Comparison of ENCODE assay signal across 8 cellular contexts in genomic region chr20:50146732-50147662, GRCh38. TPM values are rescaled to one million over a fixed set of nuclear protein-coding genes. Genes with fewer than 3 reads are reported as not detected.
DNase-seq lines count a peak whose midpoint lies in the region; ATAC-seq, FAIRE-seq and TF ChIP-seq lines count a peak whose summit lies in the region.

No MANE protein-coding gene starts in this region.

- H3K27me3 ChIP-seq in Karpas-422 (ENCODE audit: low read length) (no peaks in the 10 kb centered on the region), endothelial cell of umbilical vein (ENCODE audit: control insufficient read depth in 2 of 2, insufficient read depth in 2 of 2, low read length in 2 of 2) (no peaks in the 10 kb centered on the region), parathyroid adenoma (ENCODE audit: control insufficient read depth, insufficient read depth, low read length) (no peaks in the 10 kb centered on the region), upper lobe of left lung (no peaks in the 10 kb centered on the region)

- H3K79me2 ChIP-seq in Karpas-422 (ENCODE audit: low read length) (peaks cover 68% of the 10 kb centered on the region), endothelial cell of umbilical vein (ENCODE audit: control insufficient read depth, insufficient read depth, low read length) (peaks cover 79% of the 10 kb centered on the region), parathyroid adenoma (peaks cover 56% of the 10 kb centered on the region)

- H3K27me3 Mint-ChIP-seq in activated CD8-positive, alpha-beta T cell treated with anti-CD3 and anti-CD28 coated beads, Interleukin-2, amount 10 ng/mL, durations not matched to agents 7 days and 5 days (ENCODE audit: low read depth) = no peaks in the 10 kb centered on the region

- dilution Hi-C loops in endothelial cell of umbilical vein (cut with MboI; ENCODE audit: extremely low pct_ligation_motif_present, low sequenced_read_pairs) = no loop called here

- no peaks in the 10 kb centered on the region for H3K9me3 Mint-ChIP-seq in activated CD8-positive, alpha-beta T cell treated with anti-CD3 and anti-CD28 coated beads, Interleukin-2, amount 10 ng/mL, durations not matched to agents 7 days and 5 days (ENCODE audit: insufficient read depth)

- H3K4me3 Mint-ChIP-seq in activated CD8-positive, alpha-beta T cell treated with anti-CD3 and anti-CD28 coated beads, Interleukin-2, amount 10 ng/mL, durations not matched to agents 7 days and 5 days = peak overlapping the region; percentile 78

- H3K4me3 ChIP-seq in Karpas-422 (ENCODE audit: low read length) (peak overlapping the region; percentile 75), endothelial cell of umbilical vein (replicated peaks in 1 of 3; ENCODE audit: insufficient read depth in 1 of 3, low read depth in 1 of 3, low read length in 3 of 3) (peak overlapping the region in 1 of 3 experiments; percentile 14), parathyroid adenoma (ENCODE audit: low read depth, low read length) (no peak overlapping the region), upper lobe of left lung (no peak overlapping the region)

- H3K36me3 Mint-ChIP-seq in activated CD8-positive, alpha-beta T cell treated with anti-CD3 and anti-CD28 coated beads, Interleukin-2, amount 10 ng/mL, durations not matched to agents 7 days and 5 days (ENCODE audit: low read depth) = peaks cover 53% of the 10 kb centered on the region

- H3K4me2 ChIP-seq in Karpas-422 (ENCODE audit: low read depth, low read length, poor library complexity, severe bottlenecking) (peak overlapping the region; percentile 95), endothelial cell of umbilical vein (ENCODE audit: insufficient read depth, low read length) (peak overlapping the region; percentile 68), parathyroid adenoma (ENCODE audit: low read length) (peak overlapping the region; percentile 28)

- TF ChIP-seq EP300 in upper lobe of left lung (IDR thresholded peaks at IDR 0.05) = peak in 1 of 4 donors; percentile 53

- FAIRE-seq in endothelial cell of umbilical vein (lab: Jason Lieb, UNC) = peak; percentile 98

- peak overlapping the region; percentile 81; the same call in 1 of the 2 replicates for H2AFZ ChIP-seq in Karpas-422 (ENCODE audit: low read length)
- no peak overlapping the region for H2AFZ ChIP-seq in endothelial cell of umbilical vein (ENCODE audit: low read depth, low read length)
- H2AFZ ChIP-seq in parathyroid adenoma = peak overlapping the region; percentile 3

- peak; percentile 83 for TF ChIP-seq POLR2A in endothelial cell of umbilical vein (IDR thresholded peaks at IDR 0.05; ENCODE audit: low read depth, low read length)
- peak in 1 of 4 donors; percentile 44 for TF ChIP-seq POLR2A in upper lobe of left lung (IDR thresholded peaks at IDR 0.05)

- POLR2A ChIA-PET in activated CD8-positive, alpha-beta T cell treated with anti-CD3 and anti-CD28 coated beads, Interleukin-2, amount 10 ng/mL, durations not matched to agents 7 days and 5 days (lab: Charles Lee) = interaction anchor here (0.6 to 1.5 kb wide), 6 partner anchors 14 to 427 kb away, joined by 3 to 6 read pairs (median 3); partner anchors contain the start of genes CEBPB and UBE2V1
- POLR2A ChIA-PET in endothelial cell of umbilical vein (lab: Charles Lee) = interaction anchor here (0.6 to 1.7 kb wide), 3 partner anchors 27 to 383 kb away, joined by 4 to 6 read pairs (median 5); partner anchors contain the start of gene SNAI1

- no peaks in the 10 kb centered on the region for H3K9me1 ChIP-seq in endothelial cell of umbilical vein (replicated peaks; ENCODE audit: control insufficient read depth, extremely low read depth, insufficient read depth, low read length)

- H3K27ac ChIP-seq in Karpas-422 (ENCODE audit: low read length) (peak overlapping the region; percentile 76), endothelial cell of umbilical vein (ENCODE audit: insufficient read depth, low read depth, low read length) (peak overlapping the region; percentile 96), parathyroid adenoma (peak overlapping the region; percentile 92), upper lobe of left lung (peak overlapping the region; percentile 79 to 98 (median 88))

- CTCF ChIA-PET in activated CD8-positive, alpha-beta T cell treated with anti-CD3 and anti-CD28 coated beads, Interleukin-2, amount 10 ng/mL, durations not matched to agents 7 days and 5 days (lab: Charles Lee) = interaction anchor here (0.6 to 3.4 kb wide), 9 partner anchors 13 to 168 kb away, joined by 3 to 37 read pairs (median 5); partner anchors contain the start of gene UBE2V1
- CTCF ChIA-PET in endothelial cell of umbilical vein (lab: Charles Lee) = interaction anchor here (0.9 to 3.4 kb wide), 10 partner anchors 9 to 168 kb away, joined by 3 to 27 read pairs (median 7); no protein-coding TSS in a partner anchor

- H4K20me1 ChIP-seq in Karpas-422 (ENCODE audit: insufficient read depth, low read depth, low read length) (peaks cover 3% of the 10 kb centered on the region; the same call in 1 of the 2 replicates), endothelial cell of umbilical vein (replicated peaks; ENCODE audit: control insufficient read depth, extremely low read depth, insufficient read depth, low read length) (no peaks in the 10 kb centered on the region)

- H3K36me3 ChIP-seq in Karpas-422 (ENCODE audit: insufficient read depth, low read length) = no peaks in the 10 kb centered on the region
- H3K36me3 ChIP-seq in endothelial cell of umbilical vein (ENCODE audit: control insufficient read depth in 2 of 2, extremely low read depth in 1 of 2, insufficient read depth in 2 of 2, low read length in 2 of 2) = peaks cover 10 to 15% of the 10 kb centered on the region in 2 experiments
- no peaks in the 10 kb centered on the region for H3K36me3 ChIP-seq in parathyroid adenoma (ENCODE audit: control insufficient read depth, insufficient read depth, low read length)
- H3K36me3 ChIP-seq in upper lobe of left lung = peaks cover 6 to 25% (median 18%) of the 10 kb centered on the region in 4 donors

- WGBS in upper lobe of left lung, 2 donors = 41 to 42% methylated on average over 14 to 17 of the region's 17 CpGs

- intact Hi-C loops in endothelial cell of umbilical vein (cut with micrococcal nuclease) = loop anchor here (1.0 kb wide), 1 partner anchor 19 kb away; no protein-coding TSS in a partner anchor

- BruUV-seq in endothelial cell of umbilical vein (replicated peaks; lab: Mats Ljungman, UMichigan) = TSS peak; percentile 54

- TF ChIP-seq CTCF in endothelial cell of umbilical vein (IDR thresholded peaks at IDR 0.05; ENCODE audit: extremely low read depth in 1 of 2, insufficient read depth in 1 of 2, low read depth in 1 of 2, low read length in 2 of 2) = no peak
- TF ChIP-seq CTCF in parathyroid adenoma (IDR thresholded peaks at IDR 0.05) = no peak
- TF ChIP-seq CTCF in upper lobe of left lung (IDR thresholded peaks at IDR 0.05) = no peak

- peak overlapping the region; percentile 98 for H3K27ac Mint-ChIP-seq in activated CD8-positive, alpha-beta T cell treated with anti-CD3 and anti-CD28 coated beads, Interleukin-2, amount 10 ng/mL, durations not matched to agents 7 days and 5 days

- H3K9me3 ChIP-seq in Karpas-422 (ENCODE audit: low read length) = no peaks in the 10 kb centered on the region
- no peaks in the 10 kb centered on the region for H3K9me3 ChIP-seq in endothelial cell of umbilical vein (replicated peaks; ENCODE audit: control insufficient read depth, insufficient read depth, low read length)
- no peaks in the 10 kb centered on the region for H3K9me3 ChIP-seq in parathyroid adenoma (ENCODE audit: control insufficient read depth, low read length)
- H3K9me3 ChIP-seq in upper lobe of left lung = no peaks in the 10 kb centered on the region

- H3K9ac ChIP-seq in Karpas-422 (ENCODE audit: low read length) = peak overlapping the region; percentile 88
- peak overlapping the region; percentile 85 for H3K9ac ChIP-seq in endothelial cell of umbilical vein (replicated peaks; ENCODE audit: extremely low read depth, insufficient read depth, low read length)
- H3K9ac ChIP-seq in parathyroid adenoma = no peak overlapping the region

- ATAC-seq in activated CD8-positive, alpha-beta T cell treated with anti-CD3 and anti-CD28 coated beads, Interleukin-2, amount 10 ng/mL, durations not matched to agents 7 days and 5 days = peak; percentile 99
- peak in 1 of 2 donors; percentile 52 for ATAC-seq in upper lobe of left lung (ENCODE audit: low FRiP score in 2 of 2)
- no peak for ATAC-seq in GM19324 (IDR thresholded peaks at IDR 0.05; ENCODE audit: low FRiP score, unreplicated experiment)

- no peaks in the 10 kb centered on the region for H3K9me2 ChIP-seq in Karpas-422 (replicated peaks; ENCODE audit: insufficient read depth, low read length)

- DNase-seq in NCI-H2196 (lab: John Stamatoyannopoulos, UW; ENCODE audit: unreplicated experiment) = peak; percentile 30
- no peak for DNase-seq in NCI-H2196 treated with DMSO at 0.1 percent for 48 hours (lab: John Stamatoyannopoulos, UW; ENCODE audit: unreplicated experiment)
- peak; percentile 86 for DNase-seq in Karpas-422
- peak; percentile 86 for DNase-seq in activated CD8-positive, alpha-beta T cell treated with anti-CD3 and anti-CD28 coated beads, Interleukin-2, amount 10 ng/mL, durations not matched to agents 7 days and 5 days
- DNase-seq in endothelial cell of umbilical vein (ENCODE audit: low read depth, low spot score) = peak; percentile 84
- DNase-seq in upper lobe of left lung = peak; percentile 63 to 82

- H3K4me1 ChIP-seq in Karpas-422 (ENCODE audit: low read length) (peaks cover 21% of the 10 kb centered on the region), endothelial cell of umbilical vein (ENCODE audit: control insufficient read depth, extremely low read depth, insufficient read depth, low read length) (peaks cover 82% of the 10 kb centered on the region), parathyroid adenoma (peaks cover 69% of the 10 kb centered on the region), upper lobe of left lung (peaks cover 90 to 100% (median 92%) of the 10 kb centered on the region in 4 donors)

- H3K4me1 Mint-ChIP-seq in activated CD8-positive, alpha-beta T cell treated with anti-CD3 and anti-CD28 coated beads, Interleukin-2, amount 10 ng/mL, durations not matched to agents 7 days and 5 days (ENCODE audit: low read depth) = peaks cover 68% of the 10 kb centered on the region

RNA-seq across cellular contexts. Expression of gene PEDS1, which starts 6.5 kb away (rescaled TPM):
- total RNA-seq in Karpas-422 (2014; rRNA removed; shearing (Covaris generic); ENCODE audit: low replicate concordance) = 14.5 and 29.7 TPM in 2 replicates
- total RNA-seq in activated CD8-positive, alpha-beta T cell treated with anti-CD3 and anti-CD28 coated beads, Interleukin-2, amount 10 ng/mL, durations not matched to agents 7 days and 5 days = 10 to 100 TPM; 28.7 to 30.2 TPM
- total RNA-seq in endothelial cell of umbilical vein = 62.7 and 71.9 TPM in 2 replicates
- polyA plus RNA-seq in endothelial cell of umbilical vein = 131 and 182 TPM in 2 replicates
- polyA plus RNA-seq in endothelial cell of umbilical vein (2011; cell fraction: cytosol; rRNA removed) = 77.9 and 89.4 TPM in 2 replicates
- polyA plus RNA-seq in endothelial cell of umbilical vein (2011; cell fraction: nucleus; rRNA removed) = 40.6 and 46.8 TPM in 2 replicates
- polyA plus RNA-seq in endothelial cell of umbilical vein (2012) = 72.8 and 86.0 TPM in 2 replicates
- polyA minus RNA-seq in endothelial cell of umbilical vein = 125 and 128 TPM in 2 replicates
- polyA minus RNA-seq in endothelial cell of umbilical vein (2011; cell fraction: cytosol; rRNA and poly(A)+ RNA removed) = 47.9 TPM
- 16.3 and 20.4 TPM in 2 replicates for polyA minus RNA-seq in endothelial cell of umbilical vein (2011; cell fraction: nucleus; rRNA and poly(A)+ RNA removed)
- 10 to 100 TPM; 30.4 to 59.3 (median 34.2) TPM for total RNA-seq in upper lobe of left lung

RNA-seq across cellular contexts. Expression of gene UBE2V1, which starts 34.0 kb away (rescaled TPM):
- 76.7 and 95.6 TPM in 2 replicates for total RNA-seq in Karpas-422 (2014; rRNA removed; shearing (Covaris generic); ENCODE audit: low replicate concordance)
- total RNA-seq in activated CD8-positive, alpha-beta T cell treated with anti-CD3 and anti-CD28 coated beads, Interleukin-2, amount 10 ng/mL, durations not matched to agents 7 days and 5 days = 100 to 1,000 TPM; 120 to 131 TPM
- 147 and 156 TPM in 2 replicates for total RNA-seq in endothelial cell of umbilical vein
- polyA plus RNA-seq in endothelial cell of umbilical vein = 111 and 145 TPM in 2 replicates
- polyA plus RNA-seq in endothelial cell of umbilical vein (2011; cell fraction: cytosol; rRNA removed) = 127 and 148 TPM in 2 replicates
- 132 and 179 TPM in 2 replicates for polyA plus RNA-seq in endothelial cell of umbilical vein (2011; cell fraction: nucleus; rRNA removed)
- polyA plus RNA-seq in endothelial cell of umbilical vein (2012) = 159 and 193 TPM in 2 replicates
- polyA minus RNA-seq in endothelial cell of umbilical vein = 135 and 140 TPM in 2 replicates
- polyA minus RNA-seq in endothelial cell of umbilical vein (2011; cell fraction: cytosol; rRNA and poly(A)+ RNA removed) = 15.1 TPM
- polyA minus RNA-seq in endothelial cell of umbilical vein (2011; cell fraction: nucleus; rRNA and poly(A)+ RNA removed) = 136 and 191 TPM in 2 replicates
- total RNA-seq in upper lobe of left lung = 100 to 1,000 TPM in 1 of 6 donors, 10 to 100 TPM in 5; 50.3 to 116 (median 69.9) TPM

RNA-seq across cellular contexts. Expression of gene CEBPB, which starts 43.6 kb away (rescaled TPM):
- total RNA-seq in Karpas-422 (2014; rRNA removed; shearing (Covaris generic); ENCODE audit: low replicate concordance) = 24.4 and 49.1 TPM in 2 replicates
- total RNA-seq in activated CD8-positive, alpha-beta T cell treated with anti-CD3 and anti-CD28 coated beads, Interleukin-2, amount 10 ng/mL, durations not matched to agents 7 days and 5 days = 10 to 100 TPM; 28.8 to 32.0 TPM
- 8.9 and 11.4 TPM in 2 replicates for total RNA-seq in endothelial cell of umbilical vein
- polyA plus RNA-seq in endothelial cell of umbilical vein = 3.7 and 4.6 TPM in 2 replicates
- 1.7 and 2.7 TPM in 2 replicates for polyA plus RNA-seq in endothelial cell of umbilical vein (2011; cell fraction: cytosol; rRNA removed)
- polyA plus RNA-seq in endothelial cell of umbilical vein (2011; cell fraction: nucleus; rRNA removed) = 1.9 and 2.2 TPM in 2 replicates
- polyA plus RNA-seq in endothelial cell of umbilical vein (2012) = 3.7 and 6.3 TPM in 2 replicates
- polyA minus RNA-seq in endothelial cell of umbilical vein = 1.6 TPM in 2 replicates
- polyA minus RNA-seq in endothelial cell of umbilical vein (2011; cell fraction: cytosol; rRNA and poly(A)+ RNA removed) = 88.3 TPM
- polyA minus RNA-seq in endothelial cell of umbilical vein (2011; cell fraction: nucleus; rRNA and poly(A)+ RNA removed) = 1.2 and 6.4 TPM in 2 replicates
- total RNA-seq in upper lobe of left lung = 100 to 1,000 TPM; 161 to 411 (median 292) TPM

Comparison
In these comparisons a context has a peak if more than half of its experiments do, and no peak if none do; other contexts are left out.
1. H3K4me2 ChIP-seq: peak in every context shown above with its lines; median percentile 95 in Karpas-422; 68 in endothelial cell of umbilical vein; 28 in parathyroid adenoma.